Comparison of ENCODE assay signal across 8 cellular contexts in the genomic region with DNA sequence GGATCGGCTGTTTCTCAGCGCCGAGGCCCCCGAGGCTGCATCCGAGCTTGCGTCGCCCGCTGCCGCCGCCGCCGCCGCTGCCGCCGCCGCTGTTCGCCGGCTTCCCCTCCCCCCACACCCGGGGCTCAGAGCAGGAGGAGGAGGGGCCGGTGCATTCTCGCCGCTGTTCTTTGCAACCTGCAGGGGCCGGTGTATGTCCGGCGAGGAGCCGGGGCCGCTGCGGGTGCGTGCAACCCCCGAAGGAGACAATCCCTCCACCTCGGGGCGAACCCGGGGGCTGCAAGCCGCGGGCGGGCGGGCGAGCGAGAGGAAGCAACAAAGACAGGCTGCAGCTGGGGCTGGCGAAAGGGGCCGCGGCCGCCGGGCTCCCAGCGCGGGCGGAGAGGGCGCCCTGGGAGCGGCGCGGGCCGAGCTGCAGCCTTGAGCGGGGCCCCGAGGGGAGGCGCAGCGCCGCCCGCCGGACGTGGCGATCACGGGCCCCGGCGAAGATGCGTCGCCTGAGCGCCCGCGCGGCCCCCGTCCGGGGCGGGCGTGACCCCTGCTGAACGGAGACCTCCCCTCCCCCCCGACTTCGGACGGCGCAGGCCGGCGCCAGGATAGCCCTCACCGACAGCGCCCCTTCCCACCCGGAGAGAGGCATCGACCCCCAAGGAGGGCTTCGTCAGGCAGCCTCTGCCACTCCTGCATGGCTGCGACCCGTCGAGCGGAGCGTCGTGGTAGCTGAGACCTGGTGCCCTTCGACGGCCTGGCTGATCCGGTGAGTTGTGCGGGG. TPM values are rescaled to one million over a fixed set of nuclear protein-coding genes. Genes with fewer than 3 reads are reported as not detected.
DNase-seq lines count a peak whose midpoint lies in the region; ATAC-seq and TF ChIP-seq lines count a peak whose summit lies in the region.

No MANE protein-coding gene starts in this region.

- H3K9me3 Mint-ChIP-seq in central memory CD8-positive, alpha-beta T cell = no peaks in the 10 kb centered on the region

- peaks cover 26% of the 10 kb centered on the region for H3K27me3 Mint-ChIP-seq in central memory CD8-positive, alpha-beta T cell

- H3K4me1 Mint-ChIP-seq in central memory CD8-positive, alpha-beta T cell = no peaks in the 10 kb centered on the region

- peaks cover 2% of the 10 kb centered on the region for H3K36me3 Mint-ChIP-seq in central memory CD8-positive, alpha-beta T cell (ENCODE audit: insufficient read depth)

- intact Hi-C loops in right lobe of liver (cut with DNase I) = no loop called here

- no peak overlapping the region for H3K27ac Mint-ChIP-seq in central memory CD8-positive, alpha-beta T cell (ENCODE audit: low read depth)

- 11% methylated on average over 8 of the region's 96 CpGs for WGBS in right lobe of liver (ENCODE audit: insufficient coverage, low coverage, low lambda C conversion rate, missing lambda C conversion rate)

- peak overlapping the region; percentile 65 for H3K4me3 Mint-ChIP-seq in central memory CD8-positive, alpha-beta T cell

- H3K36me3 ChIP-seq in H7 (replicated peaks; ENCODE audit: control insufficient read depth, insufficient read depth, low read length) = no peaks in the 10 kb centered on the region
- H3K36me3 ChIP-seq in right lobe of liver = no peaks in the 10 kb centered on the region

- peak overlapping the region; percentile 50 for H3K4me3 ChIP-seq in H7 (ENCODE audit: insufficient read depth, low read depth, low read length)
- H3K4me3 ChIP-seq in right lobe of liver = peak overlapping the region; percentile 58 to 61 (median 59)

- peaks cover 36% of the 10 kb centered on the region for H3K27me3 ChIP-seq in H7 (ENCODE audit: control insufficient read depth, insufficient read depth, low read length)
- no peaks in the 10 kb centered on the region for H3K27me3 ChIP-seq in right lobe of liver

- peaks cover 0 to 53% (median 20%) of the 10 kb centered on the region in 4 donors for H3K4me1 ChIP-seq in right lobe of liver

- peak; percentile 7 for ATAC-seq in central memory CD8-positive, alpha-beta T cell (replicated peaks; ENCODE audit: extremely low read depth, poor library complexity, severe bottlenecking)
- ATAC-seq in right lobe of liver = peak; percentile 7 to 33 (median 20)

- peak in 3 of 4 donors; percentile 15 to 34 (median 30) for TF ChIP-seq CTCF in right lobe of liver (IDR thresholded peaks at IDR 0.05)

- no peak for TF ChIP-seq POLR2A in right lobe of liver (IDR thresholded peaks at IDR 0.05)

- H3K27ac ChIP-seq in right lobe of liver = no peak overlapping the region

- DNase-seq in Daoy (ENCODE audit: low read depth) = peak; percentile 64
- peak; percentile 95 for DNase-seq in H7
- DNase-seq in MV-4-11 (lab: John Stamatoyannopoulos, UW) = peak; percentile 48
- DNase-seq in activated CD4-positive, CD25-positive, alpha-beta regulatory T cell (lab: John Stamatoyannopoulos, UW) = peak; percentile 17 to 45 (median 31)
- DNase-seq in central memory CD8-positive, alpha-beta T cell (ENCODE audit: low spot score in 2 of 2) = peak; percentile 32 to 38
- peak; percentile 75 to 82 (median 77) for DNase-seq in right lobe of liver
- DNase-seq in stimulated activated CD4-positive, alpha-beta T cell treated with anti-CD3 and anti-CD28 coated beads, TNF-alpha, amount 100 ng/mL, for 24 hours (ENCODE audit: low read depth in 3 of 3) = peak; percentile 14 to 47 (median 21)
- no peak for DNase-seq in H4 (ENCODE audit: low spot score)

- no peaks in the 10 kb centered on the region for H3K9me3 ChIP-seq in right lobe of liver

RNA-seq across cellular contexts. Expression of gene FAM222A, which starts 0.7 kb away (rescaled TPM):
- 1.0 and 2.4 TPM in 2 replicates for total RNA-seq in Daoy (2014; rRNA removed; shearing (Covaris generic))
- 2.5 and 3.7 TPM in 2 replicates for total RNA-seq in H7 (2014; rRNA removed; shearing (Covaris generic))
- 1 to 10 TPM in 5 of 6 experiments, under 1 TPM in 1; 0.34 to 4.3 (median 1.2) TPM for total RNA-seq in right lobe of liver
- total RNA-seq in H4 (2014; rRNA removed; shearing (Covaris generic)) = 0.68 and 1.2 TPM in 2 replicates
